Comparison of ENCODE assay signal across 8 cellular contexts in genomic region chr17:42608692-42609181, GRCh38. TPM values are rescaled to one million over a fixed set of nuclear protein-coding genes. Genes with fewer than 3 reads are reported as not detected.
DNase-seq lines count a peak whose midpoint lies in the region; ATAC-seq and TF ChIP-seq lines count a peak whose summit lies in the region.

No MANE protein-coding gene starts in this region.

- H3K4me1 ChIP-seq in fibroblast of lung (ENCODE audit: control insufficient read depth, extremely low read depth, insufficient read depth, low read length): peaks cover 3% of the 10 kb centered on the region

- peaks cover 48% of the 10 kb centered on the region for H3K79me2 ChIP-seq in fibroblast of lung (ENCODE audit: control insufficient read depth, insufficient read depth, low read length)

- peak overlapping the region; percentile 62 to 98 (median 84) for H3K4me3 ChIP-seq in fibroblast of lung (replicated peaks in 1 of 4; ENCODE audit: control extremely low read depth in 1 of 4, insufficient read depth in 1 of 4, low read depth in 3 of 4, low read length in 4 of 4)

- ATAC-seq in HG03139 (IDR thresholded peaks at IDR 0.05; ENCODE audit: unreplicated experiment) (peak; percentile 24), GM21576 (IDR thresholded peaks at IDR 0.05; ENCODE audit: unreplicated experiment) (no peak)

- H3K4me2 ChIP-seq in fibroblast of lung (ENCODE audit: extremely low read depth, insufficient read depth, low read length): peak overlapping the region; percentile 36

- H3K27me3 ChIP-seq in fibroblast of lung (ENCODE audit: control insufficient read depth, insufficient read depth, low read length): no peaks in the 10 kb centered on the region

- H3K27ac Mint-ChIP-seq in activated naive CD4-positive, alpha-beta T cell treated with anti-CD3 and anti-CD28 coated beads for 36 hours: peak overlapping the region; percentile 93
- peak overlapping the region; percentile 95 for H3K27ac Mint-ChIP-seq in osteocyte (ENCODE audit: unreplicated experiment)

- H2AFZ ChIP-seq in fibroblast of lung (ENCODE audit: low read length): peak overlapping the region; percentile 30

- peak overlapping the region; percentile 100 for H3K4me3 Mint-ChIP-seq in activated naive CD4-positive, alpha-beta T cell treated with anti-CD3 and anti-CD28 coated beads for 36 hours
- peak overlapping the region; percentile 99 for H3K4me3 Mint-ChIP-seq in osteocyte (ENCODE audit: unreplicated experiment)

- CTCF ChIA-PET in activated naive CD4-positive, alpha-beta T cell treated with anti-CD3 and anti-CD28 coated beads for 36 hours (lab: Charles Lee): interaction anchor here (0.7 to 2.9 kb wide), 7 partner anchors 10 to 155 kb away, joined by 3 to 30 read pairs (median 4); partner anchors contain the start of gene PSMC3IP

- H3K9me3 ChIP-seq in fibroblast of lung (ENCODE audit: control insufficient read depth, insufficient read depth, low read depth, low read length): no peaks in the 10 kb centered on the region

- no peaks in the 10 kb centered on the region for H4K20me1 ChIP-seq in fibroblast of lung (ENCODE audit: control insufficient read depth, extremely low read depth, insufficient read depth, low read length)

- H3K9ac ChIP-seq in fibroblast of lung (ENCODE audit: insufficient read depth, low read length): peak overlapping the region; percentile 77

- H3K36me3 Mint-ChIP-seq in activated naive CD4-positive, alpha-beta T cell treated with anti-CD3 and anti-CD28 coated beads for 36 hours (ENCODE audit: low read depth): peaks cover 22% of the 10 kb centered on the region
- peaks cover 9% of the 10 kb centered on the region for H3K36me3 Mint-ChIP-seq in osteocyte (ENCODE audit: unreplicated experiment)

- H3K27ac ChIP-seq in VCaP: peak overlapping the region; percentile 81
- H3K27ac ChIP-seq in fibroblast of lung (ENCODE audit: insufficient read depth, low read length): peak overlapping the region; percentile 73

- H3K9me3 Mint-ChIP-seq in activated naive CD4-positive, alpha-beta T cell treated with anti-CD3 and anti-CD28 coated beads for 36 hours: no peaks in the 10 kb centered on the region
- no peaks in the 10 kb centered on the region for H3K9me3 Mint-ChIP-seq in osteocyte (ENCODE audit: unreplicated experiment)

- TF ChIP-seq CTCF in VCaP (conservative IDR thresholded peaks at IDR 0.05) (no peak), fibroblast of lung (conservative IDR thresholded peaks at IDR 0.05 in 1 of 2, IDR thresholded peaks at IDR 0.05 in 1 of 2; ENCODE audit: low read depth in 1 of 2, low read length in 2 of 2) (no peak), osteocyte (IDR thresholded peaks at IDR 0.05) (no peak)

- intact Hi-C loops in activated naive CD4-positive, alpha-beta T cell treated with anti-CD3 and anti-CD28 coated beads for 36 hours (cut with micrococcal nuclease): loop anchor here (1.0 to 5.0 kb wide), 4 partner anchors 31 to 390 kb away; partner anchors contain the start of genes PSMC3IP, RPL27 and TUBG2

- peaks cover 50% of the 10 kb centered on the region for H3K4me1 Mint-ChIP-seq in activated naive CD4-positive, alpha-beta T cell treated with anti-CD3 and anti-CD28 coated beads for 36 hours (ENCODE audit: low read depth)
- H3K4me1 Mint-ChIP-seq in osteocyte (ENCODE audit: unreplicated experiment): peaks cover 34% of the 10 kb centered on the region

- no peaks in the 10 kb centered on the region for H3K27me3 Mint-ChIP-seq in activated naive CD4-positive, alpha-beta T cell treated with anti-CD3 and anti-CD28 coated beads for 36 hours (ENCODE audit: low read depth)
- H3K27me3 Mint-ChIP-seq in osteocyte (ENCODE audit: unreplicated experiment): no peaks in the 10 kb centered on the region

- H3K36me3 ChIP-seq in fibroblast of lung (ENCODE audit: control insufficient read depth, insufficient read depth, low read length): peaks cover 6% of the 10 kb centered on the region

- DNase-seq in activated naive CD4-positive, alpha-beta T cell treated with anti-CD3 and anti-CD28 coated beads for 36 hours: peak; percentile 38
- no peak for DNase-seq in activated naive CD4-positive, alpha-beta T cell treated with Interleukin-2 at 50 U/mL for 16 hours
- DNase-seq in fibroblast of lung (ENCODE audit: low read depth in 2 of 2) (no peak), osteocyte (ENCODE audit: extremely low spot score, unreplicated experiment) (no peak), putamen (ENCODE audit: low spot score) (no peak)

RNA-seq across cellular contexts. Expression of gene RETREG3, which starts 0.4 kb away (rescaled TPM):
- total RNA-seq in activated naive CD4-positive, alpha-beta T cell treated with anti-CD3 and anti-CD28 coated beads for 36 hours: 10 to 100 TPM; 28.6 to 33.5 TPM
- total RNA-seq in fibroblast of lung (67.0 and 68.6 TPM in 2 replicates), osteocyte (80.1 and 85.0 TPM in 2 replicates)
- 30.0 and 37.5 TPM in 2 replicates for polyA plus RNA-seq in fibroblast of lung
- 17.8 and 25.1 TPM in 2 replicates for polyA plus RNA-seq in fibroblast of lung (2012)
- 82.2 and 83.7 TPM in 2 replicates for polyA minus RNA-seq in fibroblast of lung (ENCODE audit: low replicate concordance)

RNA-seq across cellular contexts. Expression of gene TUBG1, which starts 0.7 kb away (rescaled TPM):
- total RNA-seq in activated naive CD4-positive, alpha-beta T cell treated with anti-CD3 and anti-CD28 coated beads for 36 hours: 10 to 100 TPM; 91.3 to 92.0 TPM
- total RNA-seq in fibroblast of lung (12.8 and 16.7 TPM in 2 replicates), osteocyte (47.2 and 55.5 TPM in 2 replicates)
- polyA plus RNA-seq in fibroblast of lung: 60.0 and 124 TPM in 2 replicates
- polyA plus RNA-seq in fibroblast of lung (2012): 59.3 and 119 TPM in 2 replicates
- 172 and 315 TPM in 2 replicates for polyA minus RNA-seq in fibroblast of lung (ENCODE audit: low replicate concordance)

RNA-seq across cellular contexts. Expression of gene PSMC3IP, which starts 31.2 kb away (rescaled TPM):
- total RNA-seq in activated naive CD4-positive, alpha-beta T cell treated with anti-CD3 and anti-CD28 coated beads for 36 hours: 10 to 100 TPM; 38.6 to 42.2 TPM
- total RNA-seq in fibroblast of lung (2.3 and 4.6 TPM in 2 replicates), osteocyte (5.5 and 5.6 TPM in 2 replicates)
- polyA plus RNA-seq in fibroblast of lung: 8.0 and 18.7 TPM in 2 replicates
- 7.4 and 17.6 TPM in 2 replicates for polyA plus RNA-seq in fibroblast of lung (2012)
- polyA minus RNA-seq in fibroblast of lung (ENCODE audit: low replicate concordance): 0.59 and 5.4 TPM in 2 replicates

RNA-seq across cellular contexts. Expression of gene MLX, which starts 41.8 kb away (rescaled TPM):
- 10 to 100 TPM; 22.1 to 24.7 TPM for total RNA-seq in activated naive CD4-positive, alpha-beta T cell treated with anti-CD3 and anti-CD28 coated beads for 36 hours
- total RNA-seq in fibroblast of lung (32.6 and 36.2 TPM in 2 replicates), osteocyte (34.6 and 35.8 TPM in 2 replicates)
- 49.3 and 56.1 TPM in 2 replicates for polyA plus RNA-seq in fibroblast of lung
- polyA plus RNA-seq in fibroblast of lung (2012): 44.1 and 49.5 TPM in 2 replicates
- polyA minus RNA-seq in fibroblast of lung (ENCODE audit: low replicate concordance): 47.2 and 53.9 TPM in 2 replicates

RNA-seq across cellular contexts. Expression of gene COASY, which starts 46.8 kb away (rescaled TPM):
- 10 to 100 TPM; 93.3 to 93.6 TPM for total RNA-seq in activated naive CD4-positive, alpha-beta T cell treated with anti-CD3 and anti-CD28 coated beads for 36 hours
- total RNA-seq in fibroblast of lung: 9.8 and 16.5 TPM in 2 replicates
- polyA plus RNA-seq in fibroblast of lung: 20.3 and 31.6 TPM in 2 replicates
- 40.7 and 58.5 TPM in 2 replicates for polyA plus RNA-seq in fibroblast of lung (2012)
- 56.0 and 196 TPM in 2 replicates for polyA minus RNA-seq in fibroblast of lung (ENCODE audit: low replicate concordance)
- total RNA-seq in osteocyte: 51.7 and 62.7 TPM in 2 replicates
